Comparison of ENCODE assay signal across 8 cellular contexts in the genomic region with DNA sequence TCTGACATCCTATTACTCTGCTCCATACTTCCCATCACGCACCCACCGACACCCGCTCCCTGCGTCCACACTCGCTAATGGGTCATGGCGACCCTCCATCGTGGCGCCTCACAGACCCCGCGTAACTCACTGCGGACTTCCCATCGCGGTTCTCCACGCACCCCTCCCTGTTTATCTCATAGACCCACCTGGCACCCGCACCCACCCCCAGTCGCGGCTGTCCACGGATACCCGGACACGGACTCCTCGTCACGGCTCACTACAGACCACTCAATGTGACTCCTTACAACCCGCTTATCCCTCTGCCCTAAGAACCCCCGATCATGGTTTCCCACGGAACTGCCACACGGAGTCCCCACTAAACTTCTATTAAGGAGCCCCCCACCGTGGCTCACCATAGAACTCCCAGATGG. TPM values are rescaled to one million over a fixed set of nuclear protein-coding genes. Genes with fewer than 3 reads are reported as not detected.
DNase-seq lines count a peak whose midpoint lies in the region; ATAC-seq and TF ChIP-seq lines count a peak whose summit lies in the region.

No MANE protein-coding gene starts in this region.

- H3K4me1 ChIP-seq in GM23338 (ENCODE audit: insufficient read depth) (peaks cover 3% of the 10 kb centered on the region), fibroblast of lung (ENCODE audit: control insufficient read depth, extremely low read depth, insufficient read depth, low read length) (peaks cover 3% of the 10 kb centered on the region)

- peak overlapping the region; percentile 68; the same call in 1 of the 2 replicates for H2AFZ ChIP-seq in GM23338
- H2AFZ ChIP-seq in SU-DHL-6 (ENCODE audit: low read depth, low read length, severe bottlenecking): peak overlapping the region; percentile 89
- H2AFZ ChIP-seq in fibroblast of lung (ENCODE audit: low read length): peak overlapping the region; percentile 72

- H3K27me3 Mint-ChIP-seq in GM23338 (ENCODE audit: insufficient read depth, low read depth, poor library complexity): peaks cover 14% of the 10 kb centered on the region
- peaks cover 7% of the 10 kb centered on the region for H3K27me3 Mint-ChIP-seq in osteocyte (ENCODE audit: unreplicated experiment)

- no peaks in the 10 kb centered on the region; the same call in 2 of the 3 replicates for H3K9me3 Mint-ChIP-seq in GM23338
- no peaks in the 10 kb centered on the region for H3K9me3 Mint-ChIP-seq in osteocyte (ENCODE audit: unreplicated experiment)

- ATAC-seq in GM23338: no peak

- H3K36me3 Mint-ChIP-seq in GM23338 (ENCODE audit: low read depth) (peaks cover 39% of the 10 kb centered on the region), osteocyte (ENCODE audit: unreplicated experiment) (peaks cover 15% of the 10 kb centered on the region)

- no peaks in the 10 kb centered on the region for H3K36me3 ChIP-seq in GM23338 (ENCODE audit: insufficient read depth)
- no peaks in the 10 kb centered on the region for H3K36me3 ChIP-seq in SU-DHL-6 (ENCODE audit: low read length)
- H3K36me3 ChIP-seq in fibroblast of lung (ENCODE audit: control insufficient read depth, insufficient read depth, low read length): peaks cover 28% of the 10 kb centered on the region

- no peak for TF ChIP-seq CTCF in GM23338 (conservative IDR thresholded peaks at IDR 0.05; ENCODE audit: low read depth in 2 of 2)
- no peak for TF ChIP-seq CTCF in SU-DHL-6 (IDR thresholded peaks at IDR 0.05; ENCODE audit: insufficient read depth, low read length, poor library complexity, severe bottlenecking)
- TF ChIP-seq CTCF in fibroblast of lung (conservative IDR thresholded peaks at IDR 0.05 in 1 of 2, IDR thresholded peaks at IDR 0.05 in 1 of 2; ENCODE audit: low read depth in 1 of 2, low read length in 2 of 2): no peak
- no peak for TF ChIP-seq CTCF in osteocyte (IDR thresholded peaks at IDR 0.05)

- H3F3A ChIP-seq in GM23338 (replicated peaks; ENCODE audit: low read depth) (no peaks in the 10 kb centered on the region; the same call in 1 of the 2 replicates), SU-DHL-6 (ENCODE audit: insufficient read depth) (peaks cover 14% of the 10 kb centered on the region)

- H3K27ac ChIP-seq in GM23338 (ENCODE audit: low read depth): no peak overlapping the region
- peak overlapping the region; percentile 77 for H3K27ac ChIP-seq in SU-DHL-6 (ENCODE audit: low read depth, low read length)
- H3K27ac ChIP-seq in fibroblast of lung (ENCODE audit: insufficient read depth, low read length): peak overlapping the region; percentile 80

- no peak for DNase-seq in GM23338 (ENCODE audit: low spot score)
- DNase-seq in fibroblast of lung (ENCODE audit: low read depth in 2 of 2): no peak
- DNase-seq in osteocyte (ENCODE audit: extremely low spot score, unreplicated experiment): no peak
- DNase-seq in putamen (ENCODE audit: low spot score): no peak
- no peak for DNase-seq in NCI-H345 treated with DMSO at 0.1 percent for 48 hours (lab: John Stamatoyannopoulos, UW; ENCODE audit: unreplicated experiment)
- DNase-seq in stimulated activated CD4-positive, alpha-beta T cell treated with anti-CD3 and anti-CD28 coated beads, Interleukin-4, amount 100 ng/mL, for 4 hours: no peak
- no peak for DNase-seq in NOMO-1 (lab: John Stamatoyannopoulos, UW; ENCODE audit: unreplicated experiment in 2 of 2)

- peak overlapping the region; percentile 99 for H3K4me3 Mint-ChIP-seq in GM23338
- peak overlapping the region; percentile 100 for H3K4me3 Mint-ChIP-seq in osteocyte (ENCODE audit: unreplicated experiment)

- H3K9ac ChIP-seq in SU-DHL-6 (ENCODE audit: low read length) (peak overlapping the region; percentile 82), fibroblast of lung (ENCODE audit: insufficient read depth, low read length) (peak overlapping the region; percentile 56)

- peak overlapping the region; percentile 96 for H3K27ac Mint-ChIP-seq in GM23338
- H3K27ac Mint-ChIP-seq in osteocyte (ENCODE audit: unreplicated experiment): peak overlapping the region; percentile 90

- H3K4me2 ChIP-seq in GM23338 (peak overlapping the region; percentile 93), SU-DHL-6 (ENCODE audit: low read depth, low read length, poor library complexity, severe bottlenecking) (peak overlapping the region; percentile 54), fibroblast of lung (ENCODE audit: extremely low read depth, insufficient read depth, low read length) (peak overlapping the region; percentile 92)

- H3K27me3 ChIP-seq in GM23338 (ENCODE audit: insufficient read depth): no peaks in the 10 kb centered on the region
- H3K27me3 ChIP-seq in SU-DHL-6 (ENCODE audit: low read length): no peaks in the 10 kb centered on the region
- peaks cover 5% of the 10 kb centered on the region for H3K27me3 ChIP-seq in fibroblast of lung (ENCODE audit: control insufficient read depth, insufficient read depth, low read length)

- H3K9me2 ChIP-seq in GM23338 (ENCODE audit: insufficient read depth) (no peaks in the 10 kb centered on the region), SU-DHL-6 (replicated peaks; ENCODE audit: insufficient read depth, low read length) (no peaks in the 10 kb centered on the region)

- no peaks in the 10 kb centered on the region for H3K9me3 ChIP-seq in SU-DHL-6 (ENCODE audit: insufficient read depth, low read length)
- H3K9me3 ChIP-seq in fibroblast of lung (ENCODE audit: control insufficient read depth, insufficient read depth, low read depth, low read length): no peaks in the 10 kb centered on the region

- H4K20me1 ChIP-seq in GM23338 (replicated peaks; ENCODE audit: insufficient read depth) (no peaks in the 10 kb centered on the region), SU-DHL-6 (ENCODE audit: low read depth, low read length) (peaks cover 6% of the 10 kb centered on the region; the same call in 1 of the 2 replicates), fibroblast of lung (ENCODE audit: control insufficient read depth, extremely low read depth, insufficient read depth, low read length) (no peaks in the 10 kb centered on the region)

- peaks cover 9% of the 10 kb centered on the region; the same call in 2 of the 3 replicates for H3K4me1 Mint-ChIP-seq in GM23338
- H3K4me1 Mint-ChIP-seq in osteocyte (ENCODE audit: unreplicated experiment): peaks cover 24% of the 10 kb centered on the region

- peaks cover 8% of the 10 kb centered on the region for H3K79me2 ChIP-seq in GM23338 (replicated peaks; ENCODE audit: insufficient read depth)
- H3K79me2 ChIP-seq in SU-DHL-6 (ENCODE audit: insufficient read depth, low read length): peaks cover 21% of the 10 kb centered on the region
- peaks cover 13% of the 10 kb centered on the region for H3K79me2 ChIP-seq in fibroblast of lung (ENCODE audit: control insufficient read depth, insufficient read depth, low read length)

- H3K4me3 ChIP-seq in GM23338: peak overlapping the region; percentile 81
- peak overlapping the region; percentile 80 for H3K4me3 ChIP-seq in SU-DHL-6 (ENCODE audit: insufficient read depth, low read length, poor library complexity, severe bottlenecking)
- H3K4me3 ChIP-seq in fibroblast of lung (replicated peaks in 1 of 4; ENCODE audit: control extremely low read depth in 1 of 4, insufficient read depth in 1 of 4, low read depth in 3 of 4, low read length in 4 of 4): peak overlapping the region; percentile 70 to 93 (median 82)

TF ChIP-seq in GM23338, 12 proteins besides CTCF, POLR2A, EP300 and RAD21:
- TF ChIP-seq, protein P1, sequence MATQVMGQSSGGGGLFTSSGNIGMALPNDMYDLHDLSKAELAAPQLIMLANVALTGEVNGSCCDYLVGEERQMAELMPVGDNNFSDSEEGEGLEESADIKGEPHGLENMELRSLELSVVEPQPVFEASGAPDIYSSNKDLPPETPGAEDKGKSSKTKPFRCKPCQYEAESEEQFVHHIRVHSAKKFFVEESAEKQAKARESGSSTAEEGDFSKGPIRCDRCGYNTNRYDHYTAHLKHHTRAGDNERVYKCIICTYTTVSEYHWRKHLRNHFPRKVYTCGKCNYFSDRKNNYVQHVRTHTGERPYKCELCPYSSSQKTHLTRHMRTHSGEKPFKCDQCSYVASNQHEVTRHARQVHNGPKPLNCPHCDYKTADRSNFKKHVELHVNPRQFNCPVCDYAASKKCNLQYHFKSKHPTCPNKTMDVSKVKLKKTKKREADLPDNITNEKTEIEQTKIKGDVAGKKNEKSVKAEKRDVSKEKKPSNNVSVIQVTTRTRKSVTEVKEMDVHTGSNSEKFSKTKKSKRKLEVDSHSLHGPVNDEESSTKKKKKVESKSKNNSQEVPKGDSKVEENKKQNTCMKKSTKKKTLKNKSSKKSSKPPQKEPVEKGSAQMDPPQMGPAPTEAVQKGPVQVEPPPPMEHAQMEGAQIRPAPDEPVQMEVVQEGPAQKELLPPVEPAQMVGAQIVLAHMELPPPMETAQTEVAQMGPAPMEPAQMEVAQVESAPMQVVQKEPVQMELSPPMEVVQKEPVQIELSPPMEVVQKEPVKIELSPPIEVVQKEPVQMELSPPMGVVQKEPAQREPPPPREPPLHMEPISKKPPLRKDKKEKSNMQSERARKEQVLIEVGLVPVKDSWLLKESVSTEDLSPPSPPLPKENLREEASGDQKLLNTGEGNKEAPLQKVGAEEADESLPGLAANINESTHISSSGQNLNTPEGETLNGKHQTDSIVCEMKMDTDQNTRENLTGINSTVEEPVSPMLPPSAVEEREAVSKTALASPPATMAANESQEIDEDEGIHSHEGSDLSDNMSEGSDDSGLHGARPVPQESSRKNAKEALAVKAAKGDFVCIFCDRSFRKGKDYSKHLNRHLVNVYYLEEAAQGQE (IDR thresholded peaks at IDR 0.05; ENCODE audit: unreplicated experiment): no peak
- TF ChIP-seq EZH2 (IDR thresholded peaks at IDR 0.05; ENCODE audit: low read depth, unreplicated experiment): no peak
- TF ChIP-seq ZNF114 (CRISPR knock-in tag; IDR thresholded peaks at IDR 0.05): no peak
TF ChIP-seq in GM23338: peak in this region for 0.

RNA-seq across cellular contexts. Expression of a gene that starts 0.5 kb away (rescaled TPM):
- total RNA-seq in GM23338 (2014; rRNA removed; shearing (Covaris generic)): 65.1 and 74.3 TPM in 2 replicates
- polyA plus RNA-seq in GM23338 (2016; fragmentation: Nextera tagmentation; extraction: Ambion mirVana) (58.6 and 59.0 TPM in 2 replicates), fibroblast of lung (19.4 and 29.1 TPM in 2 replicates)
- total RNA-seq in fibroblast of lung (32.9 and 33.6 TPM in 2 replicates), osteocyte (70.2 and 82.2 TPM in 2 replicates)
- polyA plus RNA-seq in fibroblast of lung (2012): 26.7 and 43.6 TPM in 2 replicates
- 27.1 and 36.9 TPM in 2 replicates for polyA minus RNA-seq in fibroblast of lung (ENCODE audit: low replicate concordance)

RNA-seq across cellular contexts. Expression of a gene that starts 5.7 kb away (rescaled TPM):
- total RNA-seq in GM23338 (2014; rRNA removed; shearing (Covaris generic)): 43.5 and 44.5 TPM in 2 replicates
- polyA plus RNA-seq in GM23338 (2016; fragmentation: Nextera tagmentation; extraction: Ambion mirVana): 17.0 TPM in 2 replicates
- 44.9 and 53.3 TPM in 2 replicates for total RNA-seq in fibroblast of lung
- 31.1 and 36.2 TPM in 2 replicates for polyA plus RNA-seq in fibroblast of lung
- 25.4 and 30.8 TPM in 2 replicates for polyA plus RNA-seq in fibroblast of lung (2012)
- 49.2 and 49.6 TPM in 2 replicates for polyA minus RNA-seq in fibroblast of lung (ENCODE audit: low replicate concordance)
- total RNA-seq in osteocyte: 69.9 and 74.2 TPM in 2 replicates

RNA-seq across cellular contexts. Expression of a gene that starts 20.7 kb away (rescaled TPM):
- total RNA-seq in GM23338 (2014; rRNA removed; shearing (Covaris generic)): not detected in 2 replicates
- polyA plus RNA-seq in GM23338 (2016; fragmentation: Nextera tagmentation; extraction: Ambion mirVana) (0.23 and 0.71 TPM in 2 replicates), fibroblast of lung (0.11 and 0.16 TPM in 2 replicates)
- total RNA-seq in fibroblast of lung (0.99 and 1.0 TPM in 2 replicates), osteocyte (0.39 and 0.78 TPM in 2 replicates)
- polyA plus RNA-seq in fibroblast of lung (2012): 0.12 and 0.20 TPM in 2 replicates
- polyA minus RNA-seq in fibroblast of lung (ENCODE audit: low replicate concordance): not detected in 2 replicates
